34 cellular contexts compared by ENCODE assay signal in the genomic region with DNA sequence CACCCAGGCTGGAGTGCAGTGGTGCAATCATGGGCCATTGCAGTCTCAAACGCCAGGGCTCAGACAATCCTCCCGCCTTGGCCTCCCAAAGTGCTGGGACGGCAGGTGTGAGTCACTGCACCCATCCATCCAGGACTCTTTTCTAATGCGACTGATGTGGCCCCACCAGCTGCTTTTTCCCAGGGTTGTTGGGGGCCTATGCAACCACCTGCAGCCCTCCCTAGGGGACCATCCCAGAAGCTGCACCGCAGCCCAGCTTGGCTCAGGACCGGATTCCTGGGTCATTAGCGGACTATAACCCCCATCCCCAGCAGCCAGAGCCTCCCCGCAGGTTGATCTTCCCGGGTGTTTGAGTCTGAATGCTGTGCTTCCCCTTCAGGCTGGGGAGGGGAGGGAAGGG.
"Had no signal": no experiment of that assay in that cellular context is flagged by ENCODE, and none has a peak within 500 bp of the region (broad histone marks: within the 10 kb centered on the region; RNA-seq: fewer than 3 reads in every experiment).

No MANE protein-coding gene starts in this region.

- H3K9me3 ChIP-seq: MG63 had no signal

- H3K36me3 ChIP-seq: MG63 had no signal

- H3K4me3 ChIP-seq: MG63 had no signal

- DNase-seq: Karpas-422, Kasumi-1, MG63, MM.1S, NCI-H1048, NCI-H1092, NCI-H1092 treated with DMSO at 0.1 percent for 48 hours, NCI-H1105, NCI-H1105 treated with DMSO at 0.1 percent for 48 hours, NCI-H1417, NCI-H1417 treated with DMSO at 0.1 percent for 48 hours, NCI-H1436, NCI-H1436 treated with DMSO at 0.1 percent for 48 hours, NCI-H146, NCI-H1694, NCI-H1694 treated with DMSO at 0.1 percent for 48 hours, NCI-H187, NCI-H187 treated with DMSO at 0.1 percent for 48 hours, NCI-H1930, NCI-H2029, NCI-H2029 treated with DMSO at 0.1 percent for 48 hours, NCI-H2081, NCI-H2081 treated with DMSO at 0.1 percent for 48 hours, NCI-H2107, NCI-H2171, NCI-H2171 treated with DMSO at 0.1 percent for 48 hours, NCI-H2227 treated with DMSO at 0.1 percent for 48 hours, NCI-H226, NCI-H345, NCI-H446, NCI-H446 treated with DMSO at 0.1 percent for 48 hours, NCI-H510A, NCI-H510A treated with DMSO at 0.1 percent for 48 hours, NCI-H524 had no signal

- H3K27me3 ChIP-seq: MG63 had no signal
